Comparison of ENCODE assay signal across 19 cellular contexts in genomic region chr10:98264378-98265065, GRCh38. TPM values are rescaled to one million over a fixed set of nuclear protein-coding genes. Genes with fewer than 3 reads are reported as not detected.
"Had no signal": no experiment of that assay in that cellular context is flagged by ENCODE, and none has a peak within 500 bp of the region (broad histone marks: within the 10 kb centered on the region; RNA-seq: fewer than 3 reads in every experiment).

No MANE protein-coding gene starts in this region.

- H3K27ac ChIP-seq: dorsolateral prefrontal cortex, esophagus squamous epithelium, foreskin keratinocyte, heart left ventricle, psoas muscle, spleen had no signal

- H3K36me3 ChIP-seq: esophagus squamous epithelium, heart left ventricle had no signal

- DNase-seq: activated CD4-positive, alpha-beta T cell treated with anti-CD3 and anti-CD28 coated beads, Interleukin-2, amount 50 U/mL, for 1 hour; activated CD8-positive, alpha-beta memory T cell treated with anti-CD3 and anti-CD28 coated beads, Interleukin-2, amount 10 ng/mL, durations not matched to agents 7 days and 5 days; activated gamma-delta T cell treated with Interleukin-2 at 50 U/mL for 16 hours; activated naive CD8-positive, alpha-beta T cell treated with anti-CD3 and anti-CD28 coated beads for 36 hours; activated T-cell treated with anti-CD3 and anti-CD28 coated beads, Interleukin-2, amount 50 U/mL, for 4 hours; dorsolateral prefrontal cortex; esophagus squamous epithelium; heart left ventricle; psoas muscle; spleen; stimulated activated CD4-positive, alpha-beta T cell treated with anti-CD3 and anti-CD28 coated beads, Interleukin-1b, Interleukin-23, amount 100 ng/mL, for 48 hours; tibial artery had no signal

- H3K9me3 Mint-ChIP-seq: activated naive CD8-positive, alpha-beta T cell treated with anti-CD3 and anti-CD28 coated beads for 36 hours; activated T-cell treated with anti-CD3 and anti-CD28 coated beads, Interleukin-2, amount 50 U/mL, for 4 hours; natural killer cell treated with Interleukin-12 subunit alpha and Interleukin-12 subunit beta and Interleukin-15 and Interleukin-18, amount 100 ng/mL, for 72 hours; stimulated activated memory B cell treated with anti-CD40 and anti-IgM and Interleukin-4, amounts not matched to agents 10 μg/mL and 1 μg/mL and 100 μg/mL, for 72 hours; T-helper 1 cell treated with Interleukin-12 subunit alpha and Interleukin-12 subunit beta and Interleukin-4 antibody, amounts not matched to agents 30 μg/mL and 1 μg/mL, for 36 hours had no signal

- ATAC-seq: activated CD8-positive, alpha-beta memory T cell treated with anti-CD3 and anti-CD28 coated beads, Interleukin-2, amount 10 ng/mL, durations not matched to agents 7 days and 5 days; activated T-cell treated with anti-CD3 and anti-CD28 coated beads, Interleukin-2, amount 50 U/mL, for 4 hours; foreskin keratinocyte; heart left ventricle; natural killer cell treated with Interleukin-12 subunit alpha and Interleukin-12 subunit beta and Interleukin-15 and Interleukin-18, amount 100 ng/mL, for 72 hours; psoas muscle; sciatic nerve; stimulated activated memory B cell treated with anti-CD40 and anti-IgM and Interleukin-4, amounts not matched to agents 10 μg/mL and 1 μg/mL and 100 μg/mL, for 72 hours had no signal

- FAIRE-seq: islet of Langerhans, TTC549 had no signal

- H3K9me3 ChIP-seq: esophagus squamous epithelium, heart left ventricle, psoas muscle, spleen, tibial artery had no signal

- H3K4me1 Mint-ChIP-seq: activated CD8-positive, alpha-beta memory T cell treated with anti-CD3 and anti-CD28 coated beads, Interleukin-2, amount 10 ng/mL, durations not matched to agents 7 days and 5 days; activated naive CD8-positive, alpha-beta T cell treated with anti-CD3 and anti-CD28 coated beads for 36 hours; stimulated activated memory B cell treated with anti-CD40 and anti-IgM and Interleukin-4, amounts not matched to agents 10 μg/mL and 1 μg/mL and 100 μg/mL, for 72 hours had no signal

- H3K27me3 ChIP-seq: tibial artery had no signal

- H3K4me3 ChIP-seq: dorsolateral prefrontal cortex, esophagus squamous epithelium, heart left ventricle, psoas muscle, spleen, tibial artery had no signal

- H3K36me3 Mint-ChIP-seq: activated CD8-positive, alpha-beta memory T cell treated with anti-CD3 and anti-CD28 coated beads, Interleukin-2, amount 10 ng/mL, durations not matched to agents 7 days and 5 days; natural killer cell treated with Interleukin-12 subunit alpha and Interleukin-12 subunit beta and Interleukin-15 and Interleukin-18, amount 100 ng/mL, for 72 hours had no signal

- H3K27ac Mint-ChIP-seq: activated CD8-positive, alpha-beta memory T cell treated with anti-CD3 and anti-CD28 coated beads, Interleukin-2, amount 10 ng/mL, durations not matched to agents 7 days and 5 days; activated naive CD8-positive, alpha-beta T cell treated with anti-CD3 and anti-CD28 coated beads for 36 hours; natural killer cell treated with Interleukin-12 subunit alpha and Interleukin-12 subunit beta and Interleukin-15 and Interleukin-18, amount 100 ng/mL, for 72 hours; stimulated activated memory B cell treated with anti-CD40 and anti-IgM and Interleukin-4, amounts not matched to agents 10 μg/mL and 1 μg/mL and 100 μg/mL, for 72 hours; T-helper 1 cell treated with Interleukin-12 subunit alpha and Interleukin-12 subunit beta and Interleukin-4 antibody, amounts not matched to agents 30 μg/mL and 1 μg/mL, for 36 hours had no signal

- H3K4me3 Mint-ChIP-seq: activated CD8-positive, alpha-beta memory T cell treated with anti-CD3 and anti-CD28 coated beads, Interleukin-2, amount 10 ng/mL, durations not matched to agents 7 days and 5 days; activated naive CD8-positive, alpha-beta T cell treated with anti-CD3 and anti-CD28 coated beads for 36 hours; activated T-cell treated with anti-CD3 and anti-CD28 coated beads, Interleukin-2, amount 50 U/mL, for 4 hours; natural killer cell treated with Interleukin-12 subunit alpha and Interleukin-12 subunit beta and Interleukin-15 and Interleukin-18, amount 100 ng/mL, for 72 hours; stimulated activated memory B cell treated with anti-CD40 and anti-IgM and Interleukin-4, amounts not matched to agents 10 μg/mL and 1 μg/mL and 100 μg/mL, for 72 hours; T-helper 1 cell treated with Interleukin-12 subunit alpha and Interleukin-12 subunit beta and Interleukin-4 antibody, amounts not matched to agents 30 μg/mL and 1 μg/mL, for 36 hours had no signal

RNA-seq across cellular contexts. Expression of gene LOXL4, which starts 3.5 kb away (rescaled TPM):
- total RNA-seq: activated CD8-positive, alpha-beta memory T cell treated with anti-CD3 and anti-CD28 coated beads, Interleukin-2, amount 10 ng/mL, durations not matched to agents 7 days and 5 days; activated naive CD8-positive, alpha-beta T cell treated with anti-CD3 and anti-CD28 coated beads for 36 hours; activated T-cell treated with anti-CD3 and anti-CD28 coated beads, Interleukin-2, amount 50 U/mL, for 4 hours; natural killer cell treated with Interleukin-12 subunit alpha and Interleukin-12 subunit beta and Interleukin-15 and Interleukin-18, amount 100 ng/mL, for 72 hours had no signal
